Comparison of ENCODE assay signal across 3 cellular contexts in the genomic region with DNA sequence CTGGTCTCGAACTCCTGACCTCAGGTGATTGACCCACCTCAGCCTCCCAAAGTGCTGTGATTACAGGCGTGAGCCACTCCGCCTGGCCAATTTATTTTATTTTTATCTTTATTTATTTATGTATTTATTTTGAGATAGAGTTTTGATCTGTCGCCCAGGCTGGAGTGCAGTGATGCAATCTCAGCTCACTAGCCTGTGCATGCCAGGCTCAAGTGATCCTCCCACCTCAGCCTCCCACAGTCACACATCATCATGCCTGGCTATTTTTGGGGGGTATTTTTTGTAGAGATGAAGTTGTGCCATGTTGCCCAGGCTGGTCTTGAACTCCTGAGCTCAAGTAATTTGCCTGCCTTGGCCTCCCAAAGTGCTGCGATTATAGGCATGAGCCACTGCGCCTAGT. TPM values are rescaled to one million over a fixed set of nuclear protein-coding genes. Genes with fewer than 3 reads are reported as not detected.
"Had no signal": no experiment of that assay in that cellular context is flagged by ENCODE, and none has a peak within 500 bp of the region (broad histone marks: within the 10 kb centered on the region; RNA-seq: fewer than 3 reads in every experiment).

No MANE protein-coding gene starts in this region.

RNA-seq across cellular contexts. Expression of a gene that starts 14.8 kb away (rescaled TPM):
- total RNA-seq: H4, HT-29, K562 had no signal
- polyA plus RNA-seq: K562 had no signal
